In genomic region chr16:72501739-72502653, GRCh38 we compare ENCODE assay signal across 8 cellular contexts.
A peak's percentile ranks its signal among the peaks of the same experiment; 100 is the strongest.
DNase-seq lines count a peak whose midpoint lies in the region; ATAC-seq and TF ChIP-seq lines count a peak whose summit lies in the region.

No MANE protein-coding gene starts in this region.

- H3K36me3 Mint-ChIP-seq in nephron progenitor cell (ENCODE audit: low read depth) = peaks cover 15% of the 10 kb centered on the region

- intact Hi-C loops in aorta (cut with DNase I) = no loop called here

- no peak overlapping the region for H3K9ac ChIP-seq in fibroblast of lung (ENCODE audit: insufficient read depth, low read length)

- H3K27me3 Mint-ChIP-seq in nephron progenitor cell (ENCODE audit: low read depth, poor library complexity) = peaks cover 5% of the 10 kb centered on the region

- H3K27ac ChIP-seq in fibroblast of lung (ENCODE audit: insufficient read depth, low read length) (no peak overlapping the region), aorta (ENCODE audit: low read depth in 1 of 2, low read length in 2 of 2) (no peak overlapping the region)

- H3K4me3 ChIP-seq in fibroblast of lung (replicated peaks in 1 of 4; ENCODE audit: control extremely low read depth in 1 of 4, insufficient read depth in 1 of 4, low read depth in 3 of 4, low read length in 4 of 4) = no peak overlapping the region
- no peak overlapping the region for H3K4me3 ChIP-seq in aorta (ENCODE audit: low read length in 2 of 2)

- H3K4me2 ChIP-seq in fibroblast of lung (ENCODE audit: extremely low read depth, insufficient read depth, low read length) = no peak overlapping the region

- H3K9me3 Mint-ChIP-seq in nephron progenitor cell = peaks cover 5% of the 10 kb centered on the region

- H3K4me3 Mint-ChIP-seq in nephron progenitor cell = no peak overlapping the region

- no peak overlapping the region for H2AFZ ChIP-seq in fibroblast of lung (ENCODE audit: low read length)

- peak; percentile 86 for TF ChIP-seq CTCF in GM13976 (IDR thresholded peaks at IDR 0.05; ENCODE audit: borderline replicate concordance, control extremely low read depth, extremely low read depth, insufficient read depth, missing control alignments)
- peak; percentile 91 to 99 for TF ChIP-seq CTCF in fibroblast of lung (conservative IDR thresholded peaks at IDR 0.05 in 1 of 2, IDR thresholded peaks at IDR 0.05 in 1 of 2; ENCODE audit: low read depth in 1 of 2, low read length in 2 of 2)
- peak; percentile 91 for TF ChIP-seq CTCF in nephron progenitor cell (IDR thresholded peaks at IDR 0.05)

- H3K9me3 ChIP-seq in fibroblast of lung (ENCODE audit: control insufficient read depth, insufficient read depth, low read depth, low read length) (no peaks in the 10 kb centered on the region), aorta (ENCODE audit: control insufficient read depth, low read length) (no peaks in the 10 kb centered on the region)

- in situ Hi-C loops in GM13976 (cut with MboI; ENCODE audit: low sequenced_read_pairs, unreplicated experiment) = loop anchor here (25.0 kb wide), 1 partner anchor 335 kb away; no protein-coding TSS in a partner anchor

- no peak overlapping the region for H3K27ac Mint-ChIP-seq in nephron progenitor cell

- H3K27me3 ChIP-seq in fibroblast of lung (ENCODE audit: control insufficient read depth, insufficient read depth, low read length) (no peaks in the 10 kb centered on the region), aorta (ENCODE audit: control insufficient read depth in 1 of 2, insufficient read depth in 2 of 2, low read length in 1 of 2) (no peaks in the 10 kb centered on the region)

- 69 to 74% methylated on average over 3 of the region's 3 CpGs for WGBS in aorta, 2 donors

- peaks cover 16% of the 10 kb centered on the region for H3K4me1 Mint-ChIP-seq in nephron progenitor cell

- H3K4me1 ChIP-seq in fibroblast of lung (ENCODE audit: control insufficient read depth, extremely low read depth, insufficient read depth, low read length) (no peaks in the 10 kb centered on the region), aorta (ENCODE audit: control insufficient read depth in 1 of 2, insufficient read depth in 2 of 2, low read length in 2 of 2) (no peaks in the 10 kb centered on the region)

- DNase-seq in AG08395 (ENCODE audit: low spot score) = peak; percentile 83
- DNase-seq in GM13976 (ENCODE audit: low spot score) = peak; percentile 64
- peak; percentile 8 for DNase-seq in NCI-H2196 treated with DMSO at 0.1 percent for 48 hours (lab: John Stamatoyannopoulos, UW; ENCODE audit: unreplicated experiment)
- DNase-seq in activated CD4-positive, alpha-beta T cell treated with anti-CD3 and anti-CD28 coated beads, Interleukin-2, amount 50 U/mL, for 1 hour = peak; percentile 15
- peak; percentile 71 to 85 for DNase-seq in fibroblast of lung (ENCODE audit: low read depth in 2 of 2)
- peak; percentile 65 for DNase-seq in nephron progenitor cell
- peak in 1 of 2 donors; percentile 59 for DNase-seq in aorta

- H3K36me3 ChIP-seq in fibroblast of lung (ENCODE audit: control insufficient read depth, insufficient read depth, low read length) (no peaks in the 10 kb centered on the region), aorta (ENCODE audit: control insufficient read depth in 1 of 2, insufficient read depth in 2 of 2, low read length in 1 of 2) (no peaks in the 10 kb centered on the region)

- no peaks in the 10 kb centered on the region for H4K20me1 ChIP-seq in fibroblast of lung (ENCODE audit: control insufficient read depth, extremely low read depth, insufficient read depth, low read length)

- ATAC-seq in HG03103 (IDR thresholded peaks at IDR 0.05; ENCODE audit: low read depth, unreplicated experiment) (peak; percentile 82), aorta (ENCODE audit: low FRiP score) (peak; percentile 80)

- H3K79me2 ChIP-seq in fibroblast of lung (ENCODE audit: control insufficient read depth, insufficient read depth, low read length) = no peaks in the 10 kb centered on the region
